In the genomic region with DNA sequence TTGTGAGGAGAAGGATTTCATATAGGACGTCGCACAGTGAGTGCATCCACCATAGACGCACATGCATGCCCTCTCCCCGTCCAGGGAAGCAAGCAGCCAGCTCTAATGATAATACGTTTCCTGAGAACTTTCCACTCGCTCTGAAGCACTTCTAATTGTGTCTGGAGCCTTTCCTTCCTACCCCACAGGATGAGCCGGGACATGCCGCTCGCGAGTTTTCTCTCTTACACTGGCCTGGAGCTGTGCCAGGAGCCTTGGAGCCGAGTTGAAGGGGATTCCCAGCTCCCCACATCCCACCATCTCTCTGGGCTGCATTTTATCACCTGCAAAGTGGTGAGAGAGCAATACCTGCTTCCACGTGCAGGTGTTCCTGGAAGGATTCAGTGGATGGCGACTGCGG, we compare ENCODE assay signal across 25 cellular contexts.
A peak's percentile ranks its signal among the peaks of the same experiment; 100 is the strongest.
DNase-seq lines count a peak whose midpoint lies in the region; ATAC-seq, FAIRE-seq and TF ChIP-seq lines count a peak whose summit lies in the region.
"Had no signal": no experiment of that assay in that cellular context is flagged by ENCODE, and none has a peak within 500 bp of the region (broad histone marks: within the 10 kb centered on the region; RNA-seq: fewer than 3 reads in every experiment).

No MANE protein-coding gene starts in this region.

- H3K9me3 Mint-ChIP-seq in activated CD4-positive, alpha-beta T cell treated with anti-CD3 and anti-CD28 coated beads, Interleukin-2, amount 10 ng/mL, durations not matched to agents 7 days and 5 days, result no peaks in the 10 kb centered on the region
- H3K9me3 Mint-ChIP-seq in WTC11, result no peaks in the 10 kb centered on the region; the same call in 1 of the 2 replicates
- H3K9me3 Mint-ChIP-seq: CD8-positive, alpha-beta T cell had no signal

- no peak for FAIRE-seq in A549 (lab: Jason Lieb, UNC)
- FAIRE-seq: RCC 7860 had no signal

- H3K27me3 ChIP-seq in RWPE2 (ENCODE audit: insufficient read depth, poor library complexity, severe bottlenecking) (no peaks in the 10 kb centered on the region), foreskin keratinocyte (no peaks in the 10 kb centered on the region)
- H3K27me3 ChIP-seq: SJCRH30 had no signal

- H3K36me3 ChIP-seq in RWPE2 (ENCODE audit: low read depth) (no peaks in the 10 kb centered on the region; the same call in 1 of the 2 replicates), mucosa of descending colon (ENCODE audit: low read depth) (no peaks in the 10 kb centered on the region)
- H3K36me3 ChIP-seq: SJCRH30 had no signal

- no peak overlapping the region for H3K4me3 ChIP-seq in A549
- H3K4me3 ChIP-seq in RWPE2 (ENCODE audit: severe bottlenecking), result no peak overlapping the region
- H3K4me3 ChIP-seq in mucosa of descending colon, result no peak overlapping the region
- H3K4me3 ChIP-seq: SJCRH30 had no signal

- H3K27me3 Mint-ChIP-seq in activated CD4-positive, alpha-beta T cell treated with anti-CD3 and anti-CD28 coated beads, Interleukin-2, amount 10 ng/mL, durations not matched to agents 7 days and 5 days, result no peaks in the 10 kb centered on the region
- H3K27me3 Mint-ChIP-seq in WTC11 (ENCODE audit: low read depth), result no peaks in the 10 kb centered on the region

- intact Hi-C loops in mucosa of descending colon (cut with DNase I, micrococcal nuclease), result no loop called here

- H3K4me2 ChIP-seq in A549, result no peak overlapping the region

- DNase-seq in A549 (ENCODE audit: low read depth in 1 of 2, low spot score in 1 of 2) (no peak), Daoy (ENCODE audit: low read depth) (peak; percentile 46), RWPE2 (ENCODE audit: low spot score) (no peak), foreskin keratinocyte (peak; percentile 36 to 61), mucosa of descending colon (no peak), WTC11 (ENCODE audit: low spot score) (no peak)
- DNase-seq in activated CD4-positive, alpha-beta T cell treated with anti-CD3 and anti-CD28 coated beads, Interleukin-2, amount 10 ng/mL, durations not matched to agents 7 days and 5 days, result no peak
- DNase-seq: CD8-positive, alpha-beta T cell; DMS 273 treated with DMSO at 0.1 percent for 48 hours; DMS79; KBM-7; MM.1S; NCI-H1417 treated with DMSO at 0.1 percent for 48 hours; NCI-H1694 treated with DMSO at 0.1 percent for 48 hours; NCI-H2081; NCI-H345; NCI-H510A treated with DMSO at 0.1 percent for 48 hours had no signal

- no peaks in the 10 kb centered on the region for H3K4me1 Mint-ChIP-seq in activated CD4-positive, alpha-beta T cell treated with anti-CD3 and anti-CD28 coated beads, Interleukin-2, amount 10 ng/mL, durations not matched to agents 7 days and 5 days
- H3K4me1 Mint-ChIP-seq in WTC11, result peaks cover 17% of the 10 kb centered on the region

- WGBS in A549 (ENCODE audit: missing lambda C conversion rate), result 72% methylated on average over 14 of the region's 14 CpGs

- ATAC-seq in A549 (no peak), RWPE2 (ENCODE audit: low read depth) (no peak), foreskin keratinocyte (no peak), mucosa of descending colon (no peak), HG03565 (IDR thresholded peaks at IDR 0.05; ENCODE audit: unreplicated experiment) (no peak), WTC11 (no peak)
- ATAC-seq: CD8-positive, alpha-beta T cell; HCT116; Right ventricle myocardium inferior; SK-N-SH treated with all-trans-retinoic acid at 6 μM for 48 hours had no signal

- H3K27ac Mint-ChIP-seq in activated CD4-positive, alpha-beta T cell treated with anti-CD3 and anti-CD28 coated beads, Interleukin-2, amount 10 ng/mL, durations not matched to agents 7 days and 5 days, result no peak overlapping the region
- H3K27ac Mint-ChIP-seq in WTC11, result no peak overlapping the region
- H3K27ac Mint-ChIP-seq: CD8-positive, alpha-beta T cell had no signal

- TF ChIP-seq CTCF in A549 (IDR thresholded peaks at IDR 0.05) (no peak), RWPE2 (IDR thresholded peaks at IDR 0.05; ENCODE audit: poor library complexity, severe bottlenecking) (no peak), foreskin keratinocyte (conservative IDR thresholded peaks at IDR 0.05) (no peak), mucosa of descending colon (IDR thresholded peaks at IDR 0.05) (no peak), WTC11 (IDR thresholded peaks at IDR 0.05) (no peak)

- H3K4me1 ChIP-seq in A549 (peaks cover 31% of the 10 kb centered on the region), RWPE2 (ENCODE audit: insufficient read depth, poor library complexity, severe bottlenecking) (peaks cover 41% of the 10 kb centered on the region), foreskin keratinocyte (no peaks in the 10 kb centered on the region), mucosa of descending colon (ENCODE audit: low read depth) (no peaks in the 10 kb centered on the region)

- H3K27ac ChIP-seq in A549 (peak overlapping the region; percentile 7 to 21; a peak in 2 of 6 replicates), RWPE2 (ENCODE audit: poor library complexity, severe bottlenecking) (peak overlapping the region; percentile 14), foreskin keratinocyte (no peak overlapping the region)
- H3K27ac ChIP-seq: C4-2B, HL-60, SJCRH30 had no signal

- TF ChIP-seq EP300 in A549 (IDR thresholded peaks at IDR 0.05), result no peak

- no peak for TF ChIP-seq POLR2A in A549 (IDR thresholded peaks at IDR 0.05; ENCODE audit: low read length)

- H3K36me3 Mint-ChIP-seq in activated CD4-positive, alpha-beta T cell treated with anti-CD3 and anti-CD28 coated beads, Interleukin-2, amount 10 ng/mL, durations not matched to agents 7 days and 5 days (ENCODE audit: low read depth), result no peaks in the 10 kb centered on the region
- H3K36me3 Mint-ChIP-seq in WTC11, result peaks cover 4% of the 10 kb centered on the region; the same call in 1 of the 2 replicates
- H3K36me3 Mint-ChIP-seq: CD8-positive, alpha-beta T cell had no signal

- no peak overlapping the region for H3K4me3 Mint-ChIP-seq in activated CD4-positive, alpha-beta T cell treated with anti-CD3 and anti-CD28 coated beads, Interleukin-2, amount 10 ng/mL, durations not matched to agents 7 days and 5 days
- no peak overlapping the region for H3K4me3 Mint-ChIP-seq in WTC11
- H3K4me3 Mint-ChIP-seq: CD8-positive, alpha-beta T cell had no signal

- POLR2A ChIA-PET in A549 (lab: Yijun Ruan, JAX), result no interaction called here
- POLR2A ChIA-PET in activated CD4-positive, alpha-beta T cell treated with anti-CD3 and anti-CD28 coated beads, Interleukin-2, amount 10 ng/mL, durations not matched to agents 7 days and 5 days (lab: Charles Lee), result no interaction called here
- POLR2A ChIA-PET in WTC11 (lab: Charles Lee), result no interaction called here

- H3K9me3 ChIP-seq in A549 (no peaks in the 10 kb centered on the region), RWPE2 (ENCODE audit: severe bottlenecking) (no peaks in the 10 kb centered on the region), mucosa of descending colon (no peaks in the 10 kb centered on the region)
- H3K9me3 ChIP-seq: SJCRH30 had no signal

- TF ChIP-seq RAD21 in A549 (conservative IDR thresholded peaks at IDR 0.05 in 1 of 2, IDR thresholded peaks at IDR 0.05 in 1 of 2), result no peak

- CTCF ChIA-PET in A549 (lab: Yijun Ruan, JAX), result interaction anchor here (1.3 to 1.5 kb wide), 3 partner anchors 10 to 386 kb away, joined by 3 read pairs; no protein-coding TSS in a partner anchor
- CTCF ChIA-PET in activated CD4-positive, alpha-beta T cell treated with anti-CD3 and anti-CD28 coated beads, Interleukin-2, amount 10 ng/mL, durations not matched to agents 7 days and 5 days (lab: Charles Lee), result no interaction called here
- CTCF ChIA-PET in WTC11 (lab: Charles Lee), result interaction anchor here (1.8 kb wide), 1 partner anchor 75 kb away, joined by 6 read pairs; no protein-coding TSS in a partner anchor

TF ChIP-seq in A549, 52 proteins besides CTCF, POLR2A, EP300 and RAD21 (continues in another document):
- TF ChIP-seq NPAS2 (CRISPR knock-in tag; IDR thresholded peaks at IDR 0.05; ENCODE audit: borderline replicate concordance), result no peak
- no peak for TF ChIP-seq RARB (CRISPR knock-in tag; IDR thresholded peaks at IDR 0.05)
- no peak for TF ChIP-seq FOXS1 (CRISPR knock-in tag; IDR thresholded peaks at IDR 0.05)
- no peak for TF ChIP-seq NFE2L2 (conservative IDR thresholded peaks at IDR 0.05; ENCODE audit: low read length)
- TF ChIP-seq HOXB5 (CRISPR knock-in tag; IDR thresholded peaks at IDR 0.05), result no peak

TF ChIP-seq in WTC11, 78 proteins besides CTCF, POLR2A, EP300 and RAD21 (continues in another document):
- TF ChIP-seq ZNF396 (CRISPR knock-in tag; IDR thresholded peaks at IDR 0.05; ENCODE audit: borderline replicate concordance), result no peak
- TF ChIP-seq, protein P1, sequence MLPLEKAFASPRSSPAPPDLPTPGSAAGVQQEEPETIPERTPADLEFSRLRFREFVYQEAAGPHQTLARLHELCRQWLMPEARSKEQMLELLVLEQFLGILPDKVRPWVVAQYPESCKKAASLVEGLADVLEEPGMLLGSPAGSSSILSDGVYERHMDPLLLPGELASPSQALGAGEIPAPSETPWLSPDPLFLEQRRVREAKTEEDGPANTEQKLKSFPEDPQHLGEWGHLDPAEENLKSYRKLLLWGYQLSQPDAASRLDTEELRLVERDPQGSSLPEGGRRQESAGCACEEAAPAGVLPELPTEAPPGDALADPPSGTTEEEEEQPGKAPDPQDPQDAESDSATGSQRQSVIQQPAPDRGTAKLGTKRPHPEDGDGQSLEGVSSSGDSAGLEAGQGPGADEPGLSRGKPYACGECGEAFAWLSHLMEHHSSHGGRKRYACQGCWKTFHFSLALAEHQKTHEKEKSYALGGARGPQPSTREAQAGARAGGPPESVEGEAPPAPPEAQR (CRISPR knock-in tag; IDR thresholded peaks at IDR 0.05), result no peak
- TF ChIP-seq, protein P2, sequence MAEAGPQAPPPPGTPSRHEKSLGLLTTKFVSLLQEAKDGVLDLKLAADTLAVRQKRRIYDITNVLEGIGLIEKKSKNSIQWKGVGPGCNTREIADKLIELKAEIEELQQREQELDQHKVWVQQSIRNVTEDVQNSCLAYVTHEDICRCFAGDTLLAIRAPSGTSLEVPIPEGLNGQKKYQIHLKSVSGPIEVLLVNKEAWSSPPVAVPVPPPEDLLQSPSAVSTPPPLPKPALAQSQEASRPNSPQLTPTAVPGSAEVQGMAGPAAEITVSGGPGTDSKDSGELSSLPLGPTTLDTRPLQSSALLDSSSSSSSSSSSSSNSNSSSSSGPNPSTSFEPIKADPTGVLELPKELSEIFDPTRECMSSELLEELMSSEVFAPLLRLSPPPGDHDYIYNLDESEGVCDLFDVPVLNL (CRISPR knock-in tag; IDR thresholded peaks at IDR 0.05; ENCODE audit: borderline replicate concordance, low read depth), result no peak
- TF ChIP-seq, protein P3, sequence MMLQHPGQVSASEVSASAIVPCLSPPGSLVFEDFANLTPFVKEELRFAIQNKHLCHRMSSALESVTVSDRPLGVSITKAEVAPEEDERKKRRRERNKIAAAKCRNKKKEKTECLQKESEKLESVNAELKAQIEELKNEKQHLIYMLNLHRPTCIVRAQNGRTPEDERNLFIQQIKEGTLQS (CRISPR knock-in tag; conservative IDR thresholded peaks at IDR 0.05), result no peak
- no peak for TF ChIP-seq ZNF121 (CRISPR knock-in tag; IDR thresholded peaks at IDR 0.05)

Comparison
In these comparisons a context has a peak if more than half of its experiments do, and no peak if none do; other contexts are left out.
1. DNase-seq: peak in Daoy (single experiment) and foreskin keratinocyte (2 of 2); none in A549 (0 of 2), RWPE2 (single experiment), activated CD4-positive, alpha-beta T cell treated with anti-CD3 and anti-CD28 coated beads, Interleukin-2, amount 10 ng/mL, durations not matched to agents 7 days and 5 days (single experiment), mucosa of descending colon (0 of 3) and WTC11 (single experiment).